In the genomic region with DNA sequence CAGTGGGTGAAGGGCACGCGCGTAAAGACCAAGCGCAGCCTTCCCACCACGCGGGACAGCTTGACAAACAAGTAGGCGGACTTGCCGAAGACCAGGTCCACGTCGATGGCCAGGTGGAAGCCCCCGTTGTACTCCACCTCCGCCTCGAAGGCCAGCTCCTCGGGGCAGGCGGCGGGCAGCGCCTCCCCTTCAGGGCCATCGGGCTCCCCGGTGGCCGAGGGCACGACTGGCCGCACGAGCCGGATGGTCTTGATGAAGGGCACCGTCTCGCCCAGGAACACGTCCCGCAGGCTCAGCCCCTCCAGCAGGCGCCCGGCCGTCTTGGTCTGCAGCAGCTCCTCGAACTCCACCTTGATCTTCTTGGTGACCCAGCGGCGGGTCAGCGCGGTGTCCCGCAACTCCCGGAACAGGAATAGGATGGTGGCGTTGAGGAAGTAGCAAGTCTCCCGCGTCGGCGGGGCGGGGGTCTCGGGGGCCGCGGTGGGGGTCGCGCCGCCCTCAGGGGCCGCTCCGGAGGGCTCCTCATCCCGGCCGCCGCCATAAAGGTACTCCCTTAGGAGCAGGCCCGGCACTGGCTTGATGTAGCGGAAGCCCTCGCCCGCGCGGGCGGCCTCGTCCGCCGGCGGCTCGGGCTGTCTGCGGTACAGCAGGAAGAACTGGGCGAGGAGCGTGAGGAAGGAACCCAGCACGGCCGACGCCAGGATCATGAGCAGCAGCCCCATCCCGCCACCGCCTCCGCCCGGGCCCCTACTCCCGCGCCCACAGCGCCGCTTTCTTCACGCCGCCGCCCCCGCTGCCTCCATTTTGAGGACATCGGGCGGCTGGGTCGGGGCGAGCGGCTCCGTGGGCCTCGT, we compare ENCODE assay signal across 8 cellular contexts. TPM values are rescaled to one million over a fixed set of nuclear protein-coding genes. Genes with fewer than 3 reads are reported as not detected.
DNase-seq lines count a peak whose midpoint lies in the region; ATAC-seq and TF ChIP-seq lines count a peak whose summit lies in the region.

No MANE protein-coding gene starts in this region.

- H3K9me3 ChIP-seq in NT2/D1 (ENCODE audit: insufficient read depth, low read length) (no peaks in the 10 kb centered on the region), neutrophil (no peaks in the 10 kb centered on the region)

- no peaks in the 10 kb centered on the region for H3K9me3 Mint-ChIP-seq in activated naive CD4-positive, alpha-beta T cell treated with anti-CD3 and anti-CD28 coated beads, Interleukin-2, amount 50 U/mL, for 72 hours
- H3K9me3 Mint-ChIP-seq in glutamatergic neuron (ENCODE audit: unreplicated experiment): peaks cover 2% of the 10 kb centered on the region

- TF ChIP-seq CTCF in glutamatergic neuron (IDR thresholded peaks at IDR 0.05; ENCODE audit: partially characterized antibody, unreplicated experiment): no peak
- no peak for TF ChIP-seq CTCF in neutrophil (IDR thresholded peaks at IDR 0.05)

- peaks cover 5% of the 10 kb centered on the region for H3K27me3 Mint-ChIP-seq in glutamatergic neuron (ENCODE audit: unreplicated experiment)

- no peaks in the 10 kb centered on the region for H3K27me3 ChIP-seq in NT2/D1 (ENCODE audit: insufficient read depth, insufficient read length)
- no peaks in the 10 kb centered on the region for H3K27me3 ChIP-seq in neutrophil

- peak overlapping the region; percentile 90 for H3K9ac ChIP-seq in NT2/D1 (ENCODE audit: insufficient read length, low read depth)

- peaks cover 2% of the 10 kb centered on the region for H3K4me1 ChIP-seq in NT2/D1 (ENCODE audit: insufficient read depth, insufficient read length)
- peaks cover 40 to 47% of the 10 kb centered on the region in 2 experiments for H3K4me1 ChIP-seq in neutrophil (ENCODE audit: control insufficient read depth in 1 of 2, insufficient read depth in 1 of 2, low read depth in 1 of 2, low read length in 1 of 2)

- peak; percentile 26 for DNase-seq in A172 (ENCODE audit: low spot score)
- no peak for DNase-seq in NT2/D1 (ENCODE audit: low read depth, low spot score)
- peak; percentile 36 to 75 for DNase-seq in activated naive CD4-positive, alpha-beta T cell treated with anti-CD3 and anti-CD28 coated beads, Interleukin-2, amount 50 U/mL, for 72 hours (ENCODE audit: low spot score in 2 of 2)
- DNase-seq in glutamatergic neuron: peak; percentile 73
- no peak for DNase-seq in KBM-7

- ATAC-seq in GM18498 (IDR thresholded peaks at IDR 0.05; ENCODE audit: unreplicated experiment): peak; percentile 38
- peak; percentile 40 for ATAC-seq in HG02798 (IDR thresholded peaks at IDR 0.05; ENCODE audit: poor library complexity, unreplicated experiment)
- ATAC-seq in activated naive CD4-positive, alpha-beta T cell treated with anti-CD3 and anti-CD28 coated beads, Interleukin-2, amount 50 U/mL, for 72 hours: peak; percentile 52 to 58

- H3K4me3 Mint-ChIP-seq in glutamatergic neuron (ENCODE audit: unreplicated experiment): peak overlapping the region; percentile 93

- H3K27ac Mint-ChIP-seq in activated naive CD4-positive, alpha-beta T cell treated with anti-CD3 and anti-CD28 coated beads, Interleukin-2, amount 50 U/mL, for 72 hours: peak overlapping the region; percentile 60 to 86
- no peak overlapping the region for H3K27ac Mint-ChIP-seq in glutamatergic neuron (ENCODE audit: unreplicated experiment)

- H3K36me3 ChIP-seq in NT2/D1 (ENCODE audit: insufficient read depth, insufficient read length, low read length): no peaks in the 10 kb centered on the region
- no peaks in the 10 kb centered on the region for H3K36me3 ChIP-seq in neutrophil

- H3K36me3 Mint-ChIP-seq in activated naive CD4-positive, alpha-beta T cell treated with anti-CD3 and anti-CD28 coated beads, Interleukin-2, amount 50 U/mL, for 72 hours: peaks cover under 1 to 10% of the 10 kb centered on the region in 2 donors
- no peaks in the 10 kb centered on the region for H3K36me3 Mint-ChIP-seq in glutamatergic neuron (ENCODE audit: unreplicated experiment)

- H3K4me3 ChIP-seq in NT2/D1 (ENCODE audit: insufficient read length, low read depth) (peak overlapping the region; percentile 77), neutrophil (ENCODE audit: low read depth in 1 of 2, low read length in 1 of 2) (peak overlapping the region; percentile 98 to 99)

- H3K4me1 Mint-ChIP-seq in glutamatergic neuron (ENCODE audit: low read depth, unreplicated experiment): peaks cover 13% of the 10 kb centered on the region

- peak overlapping the region; percentile 96 for H3K27ac ChIP-seq in neutrophil

- in situ Hi-C loops in KBM-7 (cut with MboI; ENCODE audit: low pct_unique_long_range_greater_than_20kb, low sequenced_read_pairs): no loop called here

RNA-seq across cellular contexts. Expression of a gene that starts 0.5 kb away (rescaled TPM):
- total RNA-seq in A172 (2014; rRNA removed; shearing (Covaris generic)): 23.9 and 24.8 TPM in 2 replicates
- 10 to 100 TPM; 13.1 to 16.6 TPM for total RNA-seq in activated naive CD4-positive, alpha-beta T cell treated with anti-CD3 and anti-CD28 coated beads, Interleukin-2, amount 50 U/mL, for 72 hours
- total RNA-seq in glutamatergic neuron (ENCODE audit: unreplicated experiment): 23.3 TPM

Comparison
In these comparisons a context has a peak if more than half of its experiments do, and no peak if none do; other contexts are left out.
1. DNase-seq: peak in A172 (single experiment), activated naive CD4-positive, alpha-beta T cell treated with anti-CD3 and anti-CD28 coated beads, Interleukin-2, amount 50 U/mL, for 72 hours (2 of 2) and glutamatergic neuron (single experiment); none in NT2/D1 (single experiment) and KBM-7 (single experiment).
2. Peak in every context shown above with its lines, with median percentiles within 50 percentile points of each other: ATAC-seq.